ENCODE assay signal across 1 cellular context in genomic region chr6:142335415-142335814, GRCh38.
TF ChIP-seq lines count a peak whose summit lies in the region.

No MANE protein-coding gene starts in this region.

TF ChIP-seq in HepG2, 621 proteins besides CTCF, POLR2A, EP300 and RAD21 (continued from another document):
- TF ChIP-seq, protein P1, sequence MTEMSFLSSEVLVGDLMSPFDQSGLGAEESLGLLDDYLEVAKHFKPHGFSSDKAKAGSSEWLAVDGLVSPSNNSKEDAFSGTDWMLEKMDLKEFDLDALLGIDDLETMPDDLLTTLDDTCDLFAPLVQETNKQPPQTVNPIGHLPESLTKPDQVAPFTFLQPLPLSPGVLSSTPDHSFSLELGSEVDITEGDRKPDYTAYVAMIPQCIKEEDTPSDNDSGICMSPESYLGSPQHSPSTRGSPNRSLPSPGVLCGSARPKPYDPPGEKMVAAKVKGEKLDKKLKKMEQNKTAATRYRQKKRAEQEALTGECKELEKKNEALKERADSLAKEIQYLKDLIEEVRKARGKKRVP (CRISPR knock-in tag; IDR thresholded peaks at IDR 0.05), result 0 out of 4 replicates have a peak, but pooled peaks of 1 of the 2 experiments have one; percentile 37
- TF ChIP-seq EHMT2 (IDR thresholded peaks at IDR 0.05; ENCODE audit: borderline replicate concordance, low read depth, low read length) (0 out of 2 replicates have a peak, but pooled peaks have one; percentile 28), RBM22 (optimal IDR thresholded peaks at IDR 0.05; ENCODE audit: low read length) (peak; percentile 46), KDM1A (CRISPR knock-in tag; IDR thresholded peaks at IDR 0.05) (no peak), NFYC (CRISPR knock-in tag; IDR thresholded peaks at IDR 0.05) (no peak), KLF15 (CRISPR knock-in tag; IDR thresholded peaks at IDR 0.05; ENCODE audit: borderline replicate concordance) (no peak), PITX1 (CRISPR knock-in tag; IDR thresholded peaks at IDR 0.05) (no peak), ZNF160 (CRISPR knock-in tag; IDR thresholded peaks at IDR 0.05) (no peak), PAF1 (CRISPR knock-in tag; IDR thresholded peaks at IDR 0.05) (no peak), FOSL1 (CRISPR knock-in tag; IDR thresholded peaks at IDR 0.05; ENCODE audit: borderline replicate concordance) (no peak), FOXK2 (IDR thresholded peaks at IDR 0.05) (no peak), YEATS2 (CRISPR knock-in tag; IDR thresholded peaks at IDR 0.05; ENCODE audit: borderline replicate concordance) (no peak), FOXA1 (IDR thresholded peaks at IDR 0.05) (no peak), FOXA1 (CRISPR knock-in tag; IDR thresholded peaks at IDR 0.05) (peak; percentile 55; the same call in 1 of the 2 replicates), ZNF772 (CRISPR knock-in tag; IDR thresholded peaks at IDR 0.05) (no peak)
- TF ChIP-seq, protein P2, sequence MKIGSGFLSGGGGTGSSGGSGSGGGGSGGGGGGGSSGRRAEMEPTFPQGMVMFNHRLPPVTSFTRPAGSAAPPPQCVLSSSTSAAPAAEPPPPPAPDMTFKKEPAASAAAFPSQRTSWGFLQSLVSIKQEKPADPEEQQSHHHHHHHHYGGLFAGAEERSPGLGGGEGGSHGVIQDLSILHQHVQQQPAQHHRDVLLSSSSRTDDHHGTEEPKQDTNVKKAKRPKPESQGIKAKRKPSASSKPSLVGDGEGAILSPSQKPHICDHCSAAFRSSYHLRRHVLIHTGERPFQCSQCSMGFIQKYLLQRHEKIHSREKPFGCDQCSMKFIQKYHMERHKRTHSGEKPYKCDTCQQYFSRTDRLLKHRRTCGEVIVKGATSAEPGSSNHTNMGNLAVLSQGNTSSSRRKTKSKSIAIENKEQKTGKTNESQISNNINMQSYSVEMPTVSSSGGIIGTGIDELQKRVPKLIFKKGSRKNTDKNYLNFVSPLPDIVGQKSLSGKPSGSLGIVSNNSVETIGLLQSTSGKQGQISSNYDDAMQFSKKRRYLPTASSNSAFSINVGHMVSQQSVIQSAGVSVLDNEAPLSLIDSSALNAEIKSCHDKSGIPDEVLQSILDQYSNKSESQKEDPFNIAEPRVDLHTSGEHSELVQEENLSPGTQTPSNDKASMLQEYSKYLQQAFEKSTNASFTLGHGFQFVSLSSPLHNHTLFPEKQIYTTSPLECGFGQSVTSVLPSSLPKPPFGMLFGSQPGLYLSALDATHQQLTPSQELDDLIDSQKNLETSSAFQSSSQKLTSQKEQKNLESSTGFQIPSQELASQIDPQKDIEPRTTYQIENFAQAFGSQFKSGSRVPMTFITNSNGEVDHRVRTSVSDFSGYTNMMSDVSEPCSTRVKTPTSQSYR (CRISPR knock-in tag; IDR thresholded peaks at IDR 0.05; ENCODE audit: borderline replicate concordance), result peak; percentile 58; the same call in 1 of the 2 replicates
